Comparison of ENCODE assay signal across 36 cellular contexts in genomic region chr16:10902999-10903398, GRCh38. TPM values are rescaled to one million over a fixed set of nuclear protein-coding genes. Genes with fewer than 3 reads are reported as not detected.
"Had no signal": no experiment of that assay in that cellular context is flagged by ENCODE, and none has a peak within 500 bp of the region (broad histone marks: within the 10 kb centered on the region; RNA-seq: fewer than 3 reads in every experiment).

No MANE protein-coding gene starts in this region.

- H3K4me3 Mint-ChIP-seq: activated CD4-positive, alpha-beta memory T cell treated with anti-CD3 and anti-CD28 coated beads, Interleukin-2, amount 10 ng/mL, durations not matched to agents 7 days and 5 days; activated CD4-positive, alpha-beta T cell treated with anti-CD3 and anti-CD28 coated beads for 36 hours; activated CD4-positive, alpha-beta T cell treated with anti-CD3 and anti-CD28 coated beads, Interleukin-2, amount 10 ng/mL, durations not matched to agents 7 days and 5 days; activated naive CD8-positive, alpha-beta T cell; activated T-cell treated with anti-CD3 and anti-CD28 coated beads, Interleukin-2, amount 50 U/mL, for 24 hours; activated T-cell treated with anti-CD3 and anti-CD28 coated beads, Interleukin-2, amount 50 U/mL, for 72 hours; activated T-helper 17 cell treated with anti-CD3 and anti-CD28 coated beads, Interleukin-2, amount 50 U/mL, for 72 hours; central memory CD8-positive, alpha-beta T cell; T-helper 17 cell; T-helper 2 cell treated with Interferon-gamma antibody and Interleukin-4, amounts not matched to agents 5 μg/mL and 100 μg/mL, for 36 hours had no signal

- H3K27me3 Mint-ChIP-seq: activated CD4-positive, alpha-beta memory T cell treated with anti-CD3 and anti-CD28 coated beads, Interleukin-2, amount 10 ng/mL, durations not matched to agents 7 days and 5 days; activated CD4-positive, alpha-beta T cell treated with anti-CD3 and anti-CD28 coated beads for 36 hours; activated CD4-positive, alpha-beta T cell treated with anti-CD3 and anti-CD28 coated beads, Interleukin-2, amount 10 ng/mL, durations not matched to agents 7 days and 5 days; activated T-cell treated with anti-CD3 and anti-CD28 coated beads, Interleukin-2, amount 50 U/mL, for 24 hours; activated T-helper 17 cell treated with anti-CD3 and anti-CD28 coated beads, Interleukin-2, amount 50 U/mL, for 72 hours; central memory CD8-positive, alpha-beta T cell; T-helper 17 cell had no signal

- ATAC-seq: activated CD4-positive, alpha-beta T cell treated with anti-CD3 and anti-CD28 coated beads for 36 hours; activated T-cell treated with anti-CD3 and anti-CD28 coated beads, Interleukin-2, amount 50 U/mL, for 72 hours; activated T-helper 17 cell treated with anti-CD3 and anti-CD28 coated beads, Interleukin-2, amount 50 U/mL, for 72 hours; gastroesophageal sphincter; heart right ventricle; T-helper 17 cell had no signal

- H3K36me3 Mint-ChIP-seq: activated naive CD8-positive, alpha-beta T cell had no signal

- H3K27ac ChIP-seq: brain microvascular endothelial cell, coronary artery, epithelial cell of prostate, esophagus squamous epithelium, gastroesophageal sphincter, heart right ventricle, WERI-Rb-1 had no signal

- H3K4me1 Mint-ChIP-seq: activated CD4-positive, alpha-beta memory T cell treated with anti-CD3 and anti-CD28 coated beads, Interleukin-2, amount 10 ng/mL, durations not matched to agents 7 days and 5 days; activated CD4-positive, alpha-beta T cell treated with anti-CD3 and anti-CD28 coated beads for 36 hours; activated CD4-positive, alpha-beta T cell treated with anti-CD3 and anti-CD28 coated beads, Interleukin-2, amount 10 ng/mL, durations not matched to agents 7 days and 5 days; activated T-helper 17 cell treated with anti-CD3 and anti-CD28 coated beads, Interleukin-2, amount 50 U/mL, for 72 hours; central memory CD8-positive, alpha-beta T cell had no signal

- H3K4me1 ChIP-seq: esophagus squamous epithelium, gastroesophageal sphincter had no signal

- H3K9me3 Mint-ChIP-seq: activated CD4-positive, alpha-beta memory T cell treated with anti-CD3 and anti-CD28 coated beads, Interleukin-2, amount 10 ng/mL, durations not matched to agents 7 days and 5 days; activated T-helper 17 cell treated with anti-CD3 and anti-CD28 coated beads, Interleukin-2, amount 50 U/mL, for 72 hours; central memory CD8-positive, alpha-beta T cell had no signal

- H3K27ac Mint-ChIP-seq: activated CD4-positive, alpha-beta memory T cell treated with anti-CD3 and anti-CD28 coated beads, Interleukin-2, amount 10 ng/mL, durations not matched to agents 7 days and 5 days; activated CD4-positive, alpha-beta T cell treated with anti-CD3 and anti-CD28 coated beads for 36 hours; activated CD4-positive, alpha-beta T cell treated with anti-CD3 and anti-CD28 coated beads, Interleukin-2, amount 10 ng/mL, durations not matched to agents 7 days and 5 days; activated naive CD8-positive, alpha-beta T cell; activated T-cell treated with anti-CD3 and anti-CD28 coated beads, Interleukin-2, amount 50 U/mL, for 24 hours; activated T-cell treated with anti-CD3 and anti-CD28 coated beads, Interleukin-2, amount 50 U/mL, for 72 hours; activated T-helper 17 cell treated with anti-CD3 and anti-CD28 coated beads, Interleukin-2, amount 50 U/mL, for 72 hours; T-helper 17 cell; T-helper 2 cell treated with Interferon-gamma antibody and Interleukin-4, amounts not matched to agents 5 μg/mL and 100 μg/mL, for 36 hours had no signal

- H3K4me3 ChIP-seq: coronary artery, esophagus squamous epithelium, gastroesophageal sphincter, heart right ventricle had no signal

- H3K27me3 ChIP-seq: brain microvascular endothelial cell, esophagus squamous epithelium, heart right ventricle had no signal

- DNase-seq: activated CD4-positive, alpha-beta memory T cell treated with anti-CD3 and anti-CD28 coated beads, Interleukin-2, amount 10 ng/mL, durations not matched to agents 7 days and 5 days; activated CD4-positive, alpha-beta T cell treated with anti-CD3 and anti-CD28 coated beads for 36 hours; activated CD4-positive, alpha-beta T cell treated with anti-CD3 and anti-CD28 coated beads, Interleukin-2, amount 10 ng/mL, durations not matched to agents 7 days and 5 days; activated CD4-positive, alpha-beta T cell treated with anti-CD3 and anti-CD28 coated beads, Interleukin-2, amount 50 U/mL, for 4 hours; activated CD4-positive, CD25-positive, alpha-beta regulatory T cell; activated CD4-positive, CD25-positive, alpha-beta regulatory T cell treated with anti-CD3 and anti-CD28 coated beads, Interleukin-2, amount 50 U/mL, for 72 hours; activated CD8-positive, alpha-beta memory T cell treated with anti-CD3 and anti-CD28 coated beads, Interleukin-2, amount 50 U/mL, for 48 hours; activated effector memory CD4-positive, alpha-beta T cell treated with Interleukin-2 at 50 U/mL for 16 hours; activated gamma-delta T cell treated with Interleukin-2 at 50 U/mL for 16 hours; activated naive CD4-positive, alpha-beta T cell treated with anti-CD3 and anti-CD28 coated beads, Interleukin-2, amount 50 U/mL, for 16 hours; activated naive CD4-positive, alpha-beta T cell treated with Interleukin-2 at 50 U/mL for 16 hours; activated T-cell treated with anti-CD3 and anti-CD28 coated beads for 4 hours; activated T-cell treated with anti-CD3 and anti-CD28 coated beads, Interleukin-2, amount 50 U/mL, for 24 hours; activated T-cell treated with anti-CD3 and anti-CD28 coated beads, Interleukin-2, amount 50 U/mL, for 72 hours; amniotic stem cell; anterior cingulate cortex; brain microvascular endothelial cell; dermis blood vessel endothelial cell; effector CD4-positive, alpha-beta T cell; esophagus squamous epithelium; foreskin melanocyte; heart right ventricle; T-helper 1 cell; T-helper 17 cell; T1000; WERI-Rb-1 had no signal

- H3K36me3 ChIP-seq: brain microvascular endothelial cell, WERI-Rb-1 had no signal

RNA-seq across cellular contexts. Expression of gene CIITA, which starts 26.0 kb away (rescaled TPM):
- total RNA-seq: astrocyte, bronchial epithelial cell, endothelial cell of umbilical vein had no signal
- polyA plus RNA-seq: endothelial cell of umbilical vein had no signal
